Comparison of ENCODE assay signal across 25 cellular contexts in the genomic region with DNA sequence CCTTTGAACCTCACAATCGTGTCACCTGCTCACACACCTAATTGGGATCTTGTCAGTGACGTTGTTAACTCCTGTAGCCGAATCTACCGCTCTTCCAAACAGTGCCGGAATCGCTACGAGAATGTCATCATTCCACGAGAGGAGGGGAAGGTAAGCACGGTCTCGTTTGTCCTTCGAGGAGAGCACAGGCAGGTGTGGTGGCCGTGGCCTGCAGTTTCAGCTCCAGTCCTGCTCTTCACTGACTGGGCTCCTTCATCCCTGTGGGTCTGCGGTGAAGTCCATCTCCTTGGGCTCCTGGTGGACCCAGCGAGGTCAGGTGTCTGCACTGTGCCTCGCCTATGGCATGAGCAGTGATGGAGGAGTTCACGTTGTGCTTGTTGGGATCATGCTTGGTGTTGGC.
DNase-seq lines count a peak whose midpoint lies in the region; ATAC-seq, FAIRE-seq and TF ChIP-seq lines count a peak whose summit lies in the region.
"Had no signal": no experiment of that assay in that cellular context is flagged by ENCODE, and none has a peak within 500 bp of the region (broad histone marks: within the 10 kb centered on the region; RNA-seq: fewer than 3 reads in every experiment).

No MANE protein-coding gene starts in this region.

- no peak overlapping the region for H2BK12ac ChIP-seq in H1 (ENCODE audit: low read depth, low read length)

- POLR2A ChIA-PET in IMR-90 (lab: Charles Lee; ENCODE audit: unreplicated experiment) (no interaction called here), H1 (lab: Charles Lee; ENCODE audit: partially characterized antibody) (interaction anchor here (0.6 kb wide), 1 partner anchor 54 kb away, joined by 3 read pairs; no protein-coding TSS in a partner anchor)

- dilution Hi-C loops in IMR-90 (cut with HindIII; ENCODE audit: low sequenced_read_pairs, unreplicated experiment), result no loop called here

- no peak overlapping the region for H2AK9ac ChIP-seq in IMR-90 (replicated peaks; ENCODE audit: low read depth, low read length, poor library complexity)

- in situ Hi-C loops in IMR-90 (cut with MboI; ENCODE audit: low sequenced_read_pairs), result no loop called here

- no TSS peak for BruUV-seq in IMR-90 (replicated peaks; lab: Mats Ljungman, UMichigan)

- H2BK15ac ChIP-seq in IMR-90 (ENCODE audit: low read depth, low read length), result no peak overlapping the region
- no peak overlapping the region for H2BK15ac ChIP-seq in H1 (ENCODE audit: low read length)

- H3K4me1 ChIP-seq in IMR-90 (ENCODE audit: control insufficient read depth, insufficient read depth, low read length) (peaks cover 6% of the 10 kb centered on the region), H1 (replicated peaks in 1 of 4; ENCODE audit: control insufficient read depth in 3 of 4, insufficient read depth in 4 of 4, low read length in 3 of 4) (peaks cover 2 to 5% (median 3%) of the 10 kb centered on the region in 4 experiments; a peak in 6 of 7 replicates), rectal smooth muscle tissue (ENCODE audit: control insufficient read depth, insufficient read depth, low read length) (peaks cover 2% of the 10 kb centered on the region)
- H3K4me1 ChIP-seq: Caco-2 had no signal

- TF ChIP-seq CTCF in IMR-90 (conservative IDR thresholded peaks at IDR 0.05; ENCODE audit: low read depth, low read length), result no peak
- TF ChIP-seq CTCF in H1 (IDR thresholded peaks at IDR 0.05; ENCODE audit: control extremely low read depth in 1 of 3, insufficient read depth in 1 of 3, low read depth in 1 of 3, low read length in 3 of 3), result no peak

- no peaks in the 10 kb centered on the region for H3K9me3 ChIP-seq in IMR-90 (ENCODE audit: control insufficient read depth, insufficient read depth, low read length)
- H3K9me3 ChIP-seq in H1 (ENCODE audit: insufficient read depth in 2 of 2, low read depth in 1 of 2, low read length in 1 of 2), result no peaks in the 10 kb centered on the region
- H3K9me3 ChIP-seq: Caco-2 had no signal

- DNase-seq in IMR-90 (no peak), H1 (ENCODE audit: low read depth in 1 of 2, low spot score in 2 of 2) (no peak), iPS-NIHi7 (ENCODE audit: extremely low spot score) (no peak), kidney tubule cell (ENCODE audit: low spot score) (no peak)
- DNase-seq in activated T-cell treated with anti-CD3 and anti-CD28 coated beads, Interleukin-2, amount 50 U/mL, for 48 hours, result no peak
- DNase-seq: C1 segment of cervical spinal cord; Caco-2; CD4-positive, alpha-beta memory T cell; DMS 273 treated with DMSO at 0.1 percent for 48 hours; GDM1; KBM-7; MV-4-11; NCI-H1105; NCI-H1436 treated with DMSO at 0.1 percent for 48 hours; NCI-H1930; NCI-H2107; NCI-H446; NCI-H524 treated with DMSO at 0.1 percent for 48 hours; NCI-H774; PC-3 had no signal

- H3K23ac ChIP-seq in IMR-90 (ENCODE audit: low read depth, low read length) (no peak overlapping the region), H1 (ENCODE audit: insufficient read length) (no peak overlapping the region)

- H4K8ac ChIP-seq in IMR-90 (ENCODE audit: low read depth in 2 of 2, low read length in 2 of 2) (no peak overlapping the region), H1 (ENCODE audit: extremely low read depth, insufficient read depth, low read length) (no peak overlapping the region)

- H3K9me1 ChIP-seq in IMR-90 (ENCODE audit: insufficient read depth, low read length), result peaks cover 20% of the 10 kb centered on the region

- H2AK5ac ChIP-seq in IMR-90 (ENCODE audit: low read depth, low read length), result peak overlapping the region; percentile 60; the same call in 1 of the 2 replicates
- no peak overlapping the region for H2AK5ac ChIP-seq in H1 (ENCODE audit: low read depth, low read length)

- H3K36me3 ChIP-seq in IMR-90 (ENCODE audit: control insufficient read depth, insufficient read depth, low read length) (peaks cover 50% of the 10 kb centered on the region), H1 (ENCODE audit: control insufficient read depth in 2 of 4, insufficient read depth in 4 of 4, low read length in 3 of 4) (peaks cover 18 to 63% (median 44%) of the 10 kb centered on the region in 4 experiments), rectal smooth muscle tissue (ENCODE audit: control insufficient read depth, insufficient read depth, low read length) (peaks cover 39% of the 10 kb centered on the region)

- H3K27ac ChIP-seq in IMR-90 (ENCODE audit: insufficient read depth, low read length), result peak overlapping the region; percentile 20; the same call in 1 of the 2 replicates
- H3K27ac ChIP-seq in H1 (ENCODE audit: low read depth, low read length), result no peak overlapping the region
- peak overlapping the region; percentile 52 for H3K27ac ChIP-seq in rectal smooth muscle tissue (ENCODE audit: low read depth, low read length)

- no peak overlapping the region for H3K4me3 ChIP-seq in IMR-90 (ENCODE audit: insufficient read depth, low read depth, low read length)
- no peak overlapping the region for H3K4me3 ChIP-seq in H1 (ENCODE audit: extremely low read depth in 1 of 4, insufficient read depth in 2 of 4, low read depth in 3 of 4, low read length in 4 of 4)
- H3K4me3 ChIP-seq in rectal smooth muscle tissue (ENCODE audit: low read length), result no peak overlapping the region
- H3K4me3 ChIP-seq: GM12878 had no signal

- H3K9ac ChIP-seq in IMR-90 (ENCODE audit: low read depth, low read length) (no peak overlapping the region), H1 (replicated peaks in 1 of 4; ENCODE audit: extremely low read depth in 1 of 4, low read depth in 3 of 4, low read length in 3 of 4) (no peak overlapping the region), rectal smooth muscle tissue (ENCODE audit: low read length) (no peak overlapping the region)

- H3K79me2 ChIP-seq in H1 (ENCODE audit: control insufficient read depth in 1 of 2, insufficient read depth in 2 of 2, low read length in 2 of 2), result peaks cover 0 to 7% of the 10 kb centered on the region in 2 experiments; a peak in 1 of 4 replicates

- H2BK20ac ChIP-seq in IMR-90 (ENCODE audit: low read depth, low read length), result no peak overlapping the region
- no peak overlapping the region for H2BK20ac ChIP-seq in H1 (ENCODE audit: low read length)

- H3K14ac ChIP-seq in IMR-90 (replicated peaks; ENCODE audit: low read depth, low read length), result no peak overlapping the region
- H3K14ac ChIP-seq in H1 (ENCODE audit: insufficient read length), result no peak overlapping the region

- intact Hi-C loops in IMR-90 (cut with micrococcal nuclease), result no loop called here

- H3K4me2 ChIP-seq in IMR-90 (ENCODE audit: low read depth, low read length), result no peak overlapping the region
- H3K4me2 ChIP-seq in H1 (ENCODE audit: insufficient read depth in 1 of 2, low read depth in 2 of 2, low read length in 2 of 2), result no peak overlapping the region

- no peak overlapping the region for H2BK120ac ChIP-seq in IMR-90 (ENCODE audit: low read depth, low read length)
- no peak overlapping the region for H2BK120ac ChIP-seq in H1 (replicated peaks; ENCODE audit: low read depth, low read length)

- H2BK5ac ChIP-seq in IMR-90 (ENCODE audit: low read depth, low read length, poor library complexity, severe bottlenecking), result no peak overlapping the region
- peak overlapping the region; percentile 38; the same call in 1 of the 2 replicates for H2BK5ac ChIP-seq in H1 (ENCODE audit: low read depth, low read length)

- FAIRE-seq in H1 (lab: Jason Lieb, UNC), result no peak
- FAIRE-seq: GM12878, H54, HTR-8/SVneo had no signal

- TF ChIP-seq RAD21 in IMR-90 (IDR thresholded peaks at IDR 0.05; ENCODE audit: low read length) (no peak), H1 (IDR thresholded peaks at IDR 0.05 in 1 of 2, conservative IDR thresholded peaks at IDR 0.05 in 1 of 2; ENCODE audit: low read depth in 2 of 2, low read length in 2 of 2) (no peak)

- H4K5ac ChIP-seq in IMR-90 (ENCODE audit: low read depth, low read length) (no peak overlapping the region), H1 (ENCODE audit: insufficient read length, low read depth, low read length) (no peak overlapping the region)

- CTCF ChIA-PET in IMR-90 (lab: Yijun Ruan, JAX), result no interaction called here
- CTCF ChIA-PET in H1 (lab: Charles Lee; ENCODE audit: partially characterized antibody), result no interaction called here

- H4K91ac ChIP-seq in IMR-90 (ENCODE audit: insufficient read depth, low read depth, low read length), result no peak overlapping the region
- no peak overlapping the region for H4K91ac ChIP-seq in H1 (replicated peaks; ENCODE audit: insufficient read length, low read length)

- no peak for TF ChIP-seq EP300 in H1 (IDR thresholded peaks at IDR 0.05; ENCODE audit: borderline replicate concordance in 1 of 2, low read depth in 2 of 2, low read length in 2 of 2)

- WGBS in IMR-90 (ENCODE audit: extremely low coverage in 2 of 2, insufficient read length in 1 of 2), 2 experiments, result 99% methylated on average over 12 of the region's 16 CpGs; no CpG with 5 or more reads in 1 of the 2 experiments
- 93% methylated on average over 16 of the region's 16 CpGs; no CpG with 5 or more reads in 1 of the 2 experiments for WGBS in H1 (ENCODE audit: extremely low coverage in 1 of 2, insufficient coverage in 1 of 2, insufficient read length in 1 of 2, insufficient replicate concordance in 2 of 2, low coverage in 1 of 2, low lambda C conversion rate in 2 of 2, missing lambda C conversion rate in 1 of 2), 2 experiments

- H3K79me1 ChIP-seq in IMR-90 (ENCODE audit: low read depth in 1 of 2, low read length in 2 of 2), result peaks cover 17 to 29% of the 10 kb centered on the region in 2 experiments
- peaks cover 6% of the 10 kb centered on the region; the same call in 1 of the 2 replicates for H3K79me1 ChIP-seq in H1 (ENCODE audit: low read depth, low read length)

- H3K27me3 ChIP-seq in IMR-90 (ENCODE audit: control insufficient read depth, insufficient read depth, low read length) (no peaks in the 10 kb centered on the region), H1 (replicated peaks in 1 of 4; ENCODE audit: control insufficient read depth in 3 of 4, extremely low read depth in 1 of 4, insufficient read depth in 3 of 4, low read length in 3 of 4) (no peaks in the 10 kb centered on the region), rectal smooth muscle tissue (ENCODE audit: control insufficient read depth, insufficient read depth, low read length) (no peaks in the 10 kb centered on the region)

- H3K18ac ChIP-seq in IMR-90 (ENCODE audit: low read depth, low read length) (no peak overlapping the region; the same call in 1 of the 2 replicates), H1 (ENCODE audit: extremely low read depth, low read length) (no peak overlapping the region)

- no peak for TF ChIP-seq POLR2A in IMR-90 (IDR thresholded peaks at IDR 0.05; ENCODE audit: low read depth, low read length)
- no peak for TF ChIP-seq POLR2A in H1 (IDR thresholded peaks at IDR 0.05; ENCODE audit: control extremely low read depth in 1 of 2, low read depth in 2 of 2, low read length in 2 of 2)

- no peak for ATAC-seq in IMR-90 (ENCODE audit: low read depth)
- ATAC-seq in HG03520 (IDR thresholded peaks at IDR 0.05; ENCODE audit: unreplicated experiment), result no peak
- ATAC-seq: GM12878, PC-3 had no signal

- H3K56ac ChIP-seq in IMR-90 (ENCODE audit: extremely low read depth, insufficient read depth, low read length) (no peak overlapping the region), H1 (replicated peaks; ENCODE audit: insufficient read length, low read depth, low read length) (no peak overlapping the region)

- no peaks in the 10 kb centered on the region for H3K23me2 ChIP-seq in H1 (ENCODE audit: low read depth, low read length)

- H3K4ac ChIP-seq in IMR-90 (ENCODE audit: low read depth, low read length), result peak overlapping the region; percentile 19; the same call in 1 of the 2 replicates
- H3K4ac ChIP-seq in H1 (replicated peaks; ENCODE audit: insufficient read length, low read depth, low read length), result no peak overlapping the region

- no peak overlapping the region for H2AFZ ChIP-seq in IMR-90 (replicated peaks; ENCODE audit: low read length, poor library complexity)
- no peak overlapping the region for H2AFZ ChIP-seq in H1 (ENCODE audit: low read length)

- H4K20me1 ChIP-seq in IMR-90 (ENCODE audit: insufficient read depth, low read length) (peaks cover 20% of the 10 kb centered on the region), H1 (replicated peaks in 1 of 2; ENCODE audit: control insufficient read depth in 1 of 2, insufficient read depth in 2 of 2, low read length in 2 of 2) (peaks cover 0 to 4% of the 10 kb centered on the region in 2 experiments)
